Comparison of ENCODE assay signal across 8 cellular contexts in the genomic region with DNA sequence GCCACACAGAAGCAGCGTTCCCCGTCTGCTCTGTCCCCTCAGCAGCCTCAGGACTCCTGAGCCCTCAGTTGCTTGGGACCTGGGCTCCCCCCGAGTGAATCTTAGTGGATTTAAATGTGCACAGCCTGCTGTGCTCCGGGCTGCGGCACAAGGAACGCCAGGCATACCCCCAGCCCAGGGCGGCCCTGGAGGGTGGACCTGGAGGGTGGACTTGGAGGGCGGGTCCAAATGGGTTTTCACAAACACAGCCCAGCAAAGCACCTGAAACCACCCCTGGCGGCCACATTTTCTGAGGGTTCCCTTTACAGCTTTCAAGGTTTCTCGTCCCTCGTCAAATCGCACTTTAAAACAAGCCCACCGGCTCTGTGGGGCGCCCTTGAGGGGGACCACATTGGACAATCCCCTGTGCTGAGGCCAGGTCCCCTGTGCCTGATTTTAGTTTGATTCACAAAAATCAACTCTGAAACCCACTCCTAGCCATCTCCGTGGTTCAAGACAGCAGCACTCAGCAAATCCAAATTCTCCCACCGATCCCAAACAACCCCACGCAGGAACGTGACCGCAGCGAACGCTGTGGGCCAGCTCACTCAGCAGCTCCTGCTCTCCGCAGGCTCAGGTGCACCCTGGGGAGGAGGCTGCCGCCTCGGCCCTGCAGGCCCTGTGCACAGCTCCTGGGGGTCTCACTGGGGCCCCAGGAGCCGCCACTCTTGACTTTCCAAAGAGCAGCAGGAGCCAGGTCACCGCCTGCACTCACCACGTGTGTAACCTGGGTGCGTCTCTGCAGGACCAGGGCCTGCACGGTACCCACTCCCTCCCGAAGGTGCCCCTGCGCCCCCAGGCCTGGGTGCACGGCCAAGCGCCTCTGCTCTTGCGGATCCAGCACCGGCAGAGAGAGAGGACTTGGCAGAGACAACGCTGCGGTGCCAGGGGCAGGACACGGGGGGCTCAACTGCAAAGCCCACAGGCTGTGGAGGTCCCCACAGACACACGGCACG. TPM values are rescaled to one million over a fixed set of nuclear protein-coding genes. Genes with fewer than 3 reads are reported as not detected.
"Had no signal": no experiment of that assay in that cellular context is flagged by ENCODE, and none has a peak within 500 bp of the region (broad histone marks: within the 10 kb centered on the region; RNA-seq: fewer than 3 reads in every experiment).

No MANE protein-coding gene starts in this region.

- FAIRE-seq: H54, HTR-8/SVneo had no signal

- H3K4me1 Mint-ChIP-seq: H9 had no signal

- H3K9me3 Mint-ChIP-seq: H9 had no signal

- H3K4me3 Mint-ChIP-seq: H9 had no signal

- DNase-seq: GOT3, H9, HCEC 1CT, IMR-90, KBM-7 had no signal

RNA-seq across cellular contexts. Expression of a gene that starts 29.1 kb away (rescaled TPM):
- total RNA-seq: IMR-90 had no signal
- polyA plus RNA-seq: IMR-90 had no signal

RNA-seq across cellular contexts. Expression of a gene that starts 40.6 kb away (rescaled TPM):
- total RNA-seq: H9, HT-29, IMR-90 had no signal
- polyA plus RNA-seq: IMR-90 had no signal
